Comparison of ENCODE assay signal across 1 cellular context in the genomic region with DNA sequence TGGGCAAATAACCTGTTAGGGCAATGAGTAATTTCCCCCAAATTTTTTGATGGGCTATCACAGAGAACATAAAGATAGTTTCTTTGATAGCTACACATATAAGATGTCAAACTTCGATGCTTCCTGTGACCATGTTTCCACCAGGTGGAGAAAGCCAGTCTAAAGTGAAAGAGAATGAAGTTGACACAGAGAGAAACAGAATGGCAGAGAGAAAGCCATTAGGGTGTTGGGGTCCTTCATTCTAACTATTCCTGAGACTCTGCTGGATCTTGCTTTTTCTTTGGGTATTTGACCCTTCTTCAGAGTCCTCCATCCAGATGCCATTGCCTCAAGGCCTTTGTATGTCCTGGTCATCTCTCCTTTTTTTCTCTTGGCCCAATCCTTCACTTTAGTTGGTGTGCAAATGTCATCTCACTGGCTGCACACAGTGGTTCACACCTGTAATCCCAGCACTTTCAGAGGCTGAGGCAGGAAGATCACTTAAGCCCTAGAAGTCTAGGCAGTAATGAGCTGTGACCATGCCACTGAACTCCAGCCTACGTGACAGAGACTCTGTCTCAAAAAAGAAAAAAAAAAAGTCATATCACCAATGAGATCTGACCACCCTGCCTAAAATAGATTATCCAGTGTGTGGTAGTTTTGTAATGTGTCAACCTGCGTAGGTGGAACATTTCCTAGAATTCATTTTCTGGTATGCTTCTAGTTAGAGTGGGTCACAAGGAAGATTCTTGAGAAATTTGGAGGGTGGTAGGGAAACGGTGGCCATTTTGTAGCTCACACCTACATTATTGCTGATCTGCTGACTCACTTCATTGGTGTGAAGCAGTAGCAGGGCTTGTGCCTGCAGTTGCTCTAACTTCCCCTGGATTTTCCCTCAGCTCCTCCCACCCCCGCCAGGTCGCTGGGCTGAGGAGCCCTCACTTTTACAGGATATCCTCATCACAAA.
TF ChIP-seq lines count a peak whose summit lies in the region.

No MANE protein-coding gene starts in this region.

TF ChIP-seq in K562, 482 proteins besides CTCF, POLR2A, EP300 and RAD21 (continued from another document and continues in another):
- TF ChIP-seq, protein P1, sequence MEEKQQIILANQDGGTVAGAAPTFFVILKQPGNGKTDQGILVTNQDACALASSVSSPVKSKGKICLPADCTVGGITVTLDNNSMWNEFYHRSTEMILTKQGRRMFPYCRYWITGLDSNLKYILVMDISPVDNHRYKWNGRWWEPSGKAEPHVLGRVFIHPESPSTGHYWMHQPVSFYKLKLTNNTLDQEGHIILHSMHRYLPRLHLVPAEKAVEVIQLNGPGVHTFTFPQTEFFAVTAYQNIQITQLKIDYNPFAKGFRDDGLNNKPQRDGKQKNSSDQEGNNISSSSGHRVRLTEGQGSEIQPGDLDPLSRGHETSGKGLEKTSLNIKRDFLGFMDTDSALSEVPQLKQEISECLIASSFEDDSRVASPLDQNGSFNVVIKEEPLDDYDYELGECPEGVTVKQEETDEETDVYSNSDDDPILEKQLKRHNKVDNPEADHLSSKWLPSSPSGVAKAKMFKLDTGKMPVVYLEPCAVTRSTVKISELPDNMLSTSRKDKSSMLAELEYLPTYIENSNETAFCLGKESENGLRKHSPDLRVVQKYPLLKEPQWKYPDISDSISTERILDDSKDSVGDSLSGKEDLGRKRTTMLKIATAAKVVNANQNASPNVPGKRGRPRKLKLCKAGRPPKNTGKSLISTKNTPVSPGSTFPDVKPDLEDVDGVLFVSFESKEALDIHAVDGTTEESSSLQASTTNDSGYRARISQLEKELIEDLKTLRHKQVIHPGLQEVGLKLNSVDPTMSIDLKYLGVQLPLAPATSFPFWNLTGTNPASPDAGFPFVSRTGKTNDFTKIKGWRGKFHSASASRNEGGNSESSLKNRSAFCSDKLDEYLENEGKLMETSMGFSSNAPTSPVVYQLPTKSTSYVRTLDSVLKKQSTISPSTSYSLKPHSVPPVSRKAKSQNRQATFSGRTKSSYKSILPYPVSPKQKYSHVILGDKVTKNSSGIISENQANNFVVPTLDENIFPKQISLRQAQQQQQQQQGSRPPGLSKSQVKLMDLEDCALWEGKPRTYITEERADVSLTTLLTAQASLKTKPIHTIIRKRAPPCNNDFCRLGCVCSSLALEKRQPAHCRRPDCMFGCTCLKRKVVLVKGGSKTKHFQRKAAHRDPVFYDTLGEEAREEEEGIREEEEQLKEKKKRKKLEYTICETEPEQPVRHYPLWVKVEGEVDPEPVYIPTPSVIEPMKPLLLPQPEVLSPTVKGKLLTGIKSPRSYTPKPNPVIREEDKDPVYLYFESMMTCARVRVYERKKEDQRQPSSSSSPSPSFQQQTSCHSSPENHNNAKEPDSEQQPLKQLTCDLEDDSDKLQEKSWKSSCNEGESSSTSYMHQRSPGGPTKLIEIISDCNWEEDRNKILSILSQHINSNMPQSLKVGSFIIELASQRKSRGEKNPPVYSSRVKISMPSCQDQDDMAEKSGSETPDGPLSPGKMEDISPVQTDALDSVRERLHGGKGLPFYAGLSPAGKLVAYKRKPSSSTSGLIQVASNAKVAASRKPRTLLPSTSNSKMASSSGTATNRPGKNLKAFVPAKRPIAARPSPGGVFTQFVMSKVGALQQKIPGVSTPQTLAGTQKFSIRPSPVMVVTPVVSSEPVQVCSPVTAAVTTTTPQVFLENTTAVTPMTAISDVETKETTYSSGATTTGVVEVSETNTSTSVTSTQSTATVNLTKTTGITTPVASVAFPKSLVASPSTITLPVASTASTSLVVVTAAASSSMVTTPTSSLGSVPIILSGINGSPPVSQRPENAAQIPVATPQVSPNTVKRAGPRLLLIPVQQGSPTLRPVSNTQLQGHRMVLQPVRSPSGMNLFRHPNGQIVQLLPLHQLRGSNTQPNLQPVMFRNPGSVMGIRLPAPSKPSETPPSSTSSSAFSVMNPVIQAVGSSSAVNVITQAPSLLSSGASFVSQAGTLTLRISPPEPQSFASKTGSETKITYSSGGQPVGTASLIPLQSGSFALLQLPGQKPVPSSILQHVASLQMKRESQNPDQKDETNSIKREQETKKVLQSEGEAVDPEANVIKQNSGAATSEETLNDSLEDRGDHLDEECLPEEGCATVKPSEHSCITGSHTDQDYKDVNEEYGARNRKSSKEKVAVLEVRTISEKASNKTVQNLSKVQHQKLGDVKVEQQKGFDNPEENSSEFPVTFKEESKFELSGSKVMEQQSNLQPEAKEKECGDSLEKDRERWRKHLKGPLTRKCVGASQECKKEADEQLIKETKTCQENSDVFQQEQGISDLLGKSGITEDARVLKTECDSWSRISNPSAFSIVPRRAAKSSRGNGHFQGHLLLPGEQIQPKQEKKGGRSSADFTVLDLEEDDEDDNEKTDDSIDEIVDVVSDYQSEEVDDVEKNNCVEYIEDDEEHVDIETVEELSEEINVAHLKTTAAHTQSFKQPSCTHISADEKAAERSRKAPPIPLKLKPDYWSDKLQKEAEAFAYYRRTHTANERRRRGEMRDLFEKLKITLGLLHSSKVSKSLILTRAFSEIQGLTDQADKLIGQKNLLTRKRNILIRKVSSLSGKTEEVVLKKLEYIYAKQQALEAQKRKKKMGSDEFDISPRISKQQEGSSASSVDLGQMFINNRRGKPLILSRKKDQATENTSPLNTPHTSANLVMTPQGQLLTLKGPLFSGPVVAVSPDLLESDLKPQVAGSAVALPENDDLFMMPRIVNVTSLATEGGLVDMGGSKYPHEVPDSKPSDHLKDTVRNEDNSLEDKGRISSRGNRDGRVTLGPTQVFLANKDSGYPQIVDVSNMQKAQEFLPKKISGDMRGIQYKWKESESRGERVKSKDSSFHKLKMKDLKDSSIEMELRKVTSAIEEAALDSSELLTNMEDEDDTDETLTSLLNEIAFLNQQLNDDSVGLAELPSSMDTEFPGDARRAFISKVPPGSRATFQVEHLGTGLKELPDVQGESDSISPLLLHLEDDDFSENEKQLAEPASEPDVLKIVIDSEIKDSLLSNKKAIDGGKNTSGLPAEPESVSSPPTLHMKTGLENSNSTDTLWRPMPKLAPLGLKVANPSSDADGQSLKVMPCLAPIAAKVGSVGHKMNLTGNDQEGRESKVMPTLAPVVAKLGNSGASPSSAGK (IDR thresholded peaks at IDR 0.05), result peak; percentile 43
- TF ChIP-seq ZNF3 (CRISPR knock-in tag; IDR thresholded peaks at IDR 0.05), result no peak
- TF ChIP-seq EHMT2 (IDR thresholded peaks at IDR 0.05), result no peak
- TF ChIP-seq TRIM28 (IDR thresholded peaks at IDR 0.05), result peak; percentile 81; the same call in 1 of the 2 replicates
- TF ChIP-seq, protein P2, sequence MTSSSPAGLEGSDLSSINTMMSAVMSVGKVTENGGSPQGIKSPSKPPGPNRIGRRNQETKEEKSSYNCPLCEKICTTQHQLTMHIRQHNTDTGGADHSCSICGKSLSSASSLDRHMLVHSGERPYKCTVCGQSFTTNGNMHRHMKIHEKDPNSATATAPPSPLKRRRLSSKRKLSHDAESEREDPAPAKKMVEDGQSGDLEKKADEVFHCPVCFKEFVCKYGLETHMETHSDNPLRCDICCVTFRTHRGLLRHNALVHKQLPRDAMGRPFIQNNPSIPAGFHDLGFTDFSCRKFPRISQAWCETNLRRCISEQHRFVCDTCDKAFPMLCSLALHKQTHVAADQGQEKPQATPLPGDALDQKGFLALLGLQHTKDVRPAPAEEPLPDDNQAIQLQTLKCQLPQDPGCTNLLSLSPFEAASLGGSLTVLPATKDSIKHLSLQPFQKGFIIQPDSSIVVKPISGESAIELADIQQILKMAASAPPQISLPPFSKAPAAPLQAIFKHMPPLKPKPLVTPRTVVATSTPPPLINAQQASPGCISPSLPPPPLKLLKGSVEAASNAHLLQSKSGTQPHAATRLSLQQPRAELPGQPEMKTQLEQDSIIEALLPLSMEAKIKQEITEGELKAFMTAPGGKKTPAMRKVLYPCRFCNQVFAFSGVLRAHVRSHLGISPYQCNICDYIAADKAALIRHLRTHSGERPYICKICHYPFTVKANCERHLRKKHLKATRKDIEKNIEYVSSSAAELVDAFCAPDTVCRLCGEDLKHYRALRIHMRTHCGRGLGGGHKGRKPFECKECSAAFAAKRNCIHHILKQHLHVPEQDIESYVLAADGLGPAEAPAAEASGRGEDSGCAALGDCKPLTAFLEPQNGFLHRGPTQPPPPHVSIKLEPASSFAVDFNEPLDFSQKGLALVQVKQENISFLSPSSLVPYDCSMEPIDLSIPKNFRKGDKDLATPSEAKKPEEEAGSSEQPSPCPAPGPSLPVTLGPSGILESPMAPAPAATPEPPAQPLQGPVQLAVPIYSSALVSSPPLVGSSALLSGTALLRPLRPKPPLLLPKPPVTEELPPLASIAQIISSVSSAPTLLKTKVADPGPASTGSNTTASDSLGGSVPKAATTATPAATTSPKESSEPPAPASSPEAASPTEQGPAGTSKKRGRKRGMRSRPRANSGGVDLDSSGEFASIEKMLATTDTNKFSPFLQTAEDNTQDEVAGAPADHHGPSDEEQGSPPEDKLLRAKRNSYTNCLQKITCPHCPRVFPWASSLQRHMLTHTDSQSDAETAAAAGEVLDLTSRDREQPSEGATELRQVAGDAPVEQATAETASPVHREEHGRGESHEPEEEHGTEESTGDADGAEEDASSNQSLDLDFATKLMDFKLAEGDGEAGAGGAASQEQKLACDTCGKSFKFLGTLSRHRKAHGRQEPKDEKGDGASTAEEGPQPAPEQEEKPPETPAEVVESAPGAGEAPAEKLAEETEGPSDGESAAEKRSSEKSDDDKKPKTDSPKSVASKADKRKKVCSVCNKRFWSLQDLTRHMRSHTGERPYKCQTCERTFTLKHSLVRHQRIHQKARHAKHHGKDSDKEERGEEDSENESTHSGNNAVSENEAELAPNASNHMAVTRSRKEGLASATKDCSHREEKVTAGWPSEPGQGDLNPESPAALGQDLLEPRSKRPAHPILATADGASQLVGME (CRISPR knock-in tag; IDR thresholded peaks at IDR 0.05), result no peak
- no peak for TF ChIP-seq SPI1 (IDR thresholded peaks at IDR 0.05; ENCODE audit: borderline replicate concordance, low read depth, low read length)
- peak; percentile 65; the same call in 1 of the 2 replicates for TF ChIP-seq STAT5A (IDR thresholded peaks at IDR 0.05; ENCODE audit: borderline replicate concordance, low read length)
- peak; percentile 92 for TF ChIP-seq ZNF316 (IDR thresholded peaks at IDR 0.05)
- TF ChIP-seq, protein P3, sequence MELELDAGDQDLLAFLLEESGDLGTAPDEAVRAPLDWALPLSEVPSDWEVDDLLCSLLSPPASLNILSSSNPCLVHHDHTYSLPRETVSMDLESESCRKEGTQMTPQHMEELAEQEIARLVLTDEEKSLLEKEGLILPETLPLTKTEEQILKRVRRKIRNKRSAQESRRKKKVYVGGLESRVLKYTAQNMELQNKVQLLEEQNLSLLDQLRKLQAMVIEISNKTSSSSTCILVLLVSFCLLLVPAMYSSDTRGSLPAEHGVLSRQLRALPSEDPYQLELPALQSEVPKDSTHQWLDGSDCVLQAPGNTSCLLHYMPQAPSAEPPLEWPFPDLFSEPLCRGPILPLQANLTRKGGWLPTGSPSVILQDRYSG (tag; conservative IDR thresholded peaks at IDR 0.05; ENCODE audit: low read depth), result no peak
- no peak for TF ChIP-seq CSDE1 (IDR thresholded peaks at IDR 0.05)
- TF ChIP-seq CBX1 (IDR thresholded peaks at IDR 0.05; ENCODE audit: low read depth), result peak; percentile 72; the same call in 1 of the 2 replicates
- TF ChIP-seq NEUROD1 (IDR thresholded peaks at IDR 0.05; ENCODE audit: borderline replicate concordance, low read depth, low read length, partially characterized antibody), result peak; percentile 10
- TF ChIP-seq NCOA2 (IDR thresholded peaks at IDR 0.05; ENCODE audit: partially characterized antibody in 2 of 2), result no peak
- TF ChIP-seq EWSR1 (IDR thresholded peaks at IDR 0.05; ENCODE audit: borderline replicate concordance, low read depth, partially characterized antibody), result no peak
- peak; percentile 67 for TF ChIP-seq DPF2 (IDR thresholded peaks at IDR 0.05)
- TF ChIP-seq POLR3G (IDR thresholded peaks at IDR 0.05; ENCODE audit: extremely low read depth, insufficient read length, insufficient replicate concordance), result no peak
- TF ChIP-seq, protein P4, sequence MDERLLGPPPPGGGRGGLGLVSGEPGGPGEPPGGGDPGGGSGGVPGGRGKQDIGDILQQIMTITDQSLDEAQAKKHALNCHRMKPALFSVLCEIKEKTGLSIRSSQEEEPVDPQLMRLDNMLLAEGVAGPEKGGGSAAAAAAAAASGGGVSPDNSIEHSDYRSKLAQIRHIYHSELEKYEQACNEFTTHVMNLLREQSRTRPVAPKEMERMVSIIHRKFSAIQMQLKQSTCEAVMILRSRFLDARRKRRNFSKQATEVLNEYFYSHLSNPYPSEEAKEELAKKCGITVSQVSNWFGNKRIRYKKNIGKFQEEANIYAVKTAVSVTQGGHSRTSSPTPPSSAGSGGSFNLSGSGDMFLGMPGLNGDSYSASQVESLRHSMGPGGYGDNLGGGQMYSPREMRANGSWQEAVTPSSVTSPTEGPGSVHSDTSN (CRISPR knock-in tag; IDR thresholded peaks at IDR 0.05; ENCODE audit: low read depth), result no peak
- TF ChIP-seq, protein P4 (tag; conservative IDR thresholded peaks at IDR 0.05; ENCODE audit: low read depth), result no peak
- TF ChIP-seq, protein P5, sequence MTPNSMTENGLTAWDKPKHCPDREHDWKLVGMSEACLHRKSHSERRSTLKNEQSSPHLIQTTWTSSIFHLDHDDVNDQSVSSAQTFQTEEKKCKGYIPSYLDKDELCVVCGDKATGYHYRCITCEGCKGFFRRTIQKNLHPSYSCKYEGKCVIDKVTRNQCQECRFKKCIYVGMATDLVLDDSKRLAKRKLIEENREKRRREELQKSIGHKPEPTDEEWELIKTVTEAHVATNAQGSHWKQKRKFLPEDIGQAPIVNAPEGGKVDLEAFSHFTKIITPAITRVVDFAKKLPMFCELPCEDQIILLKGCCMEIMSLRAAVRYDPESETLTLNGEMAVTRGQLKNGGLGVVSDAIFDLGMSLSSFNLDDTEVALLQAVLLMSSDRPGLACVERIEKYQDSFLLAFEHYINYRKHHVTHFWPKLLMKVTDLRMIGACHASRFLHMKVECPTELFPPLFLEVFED (CRISPR knock-in tag; conservative IDR thresholded peaks at IDR 0.05), result no peak
- TF ChIP-seq TAF9B (IDR thresholded peaks at IDR 0.05; ENCODE audit: partially characterized antibody), result peak; percentile 30
- TF ChIP-seq TCF7L2 (IDR thresholded peaks at IDR 0.05; ENCODE audit: low read depth, low read length), result no peak
- TF ChIP-seq MTA3 (IDR thresholded peaks at IDR 0.05; ENCODE audit: borderline replicate concordance), result no peak
